11 cellular contexts compared by ENCODE assay signal in the genomic region with DNA sequence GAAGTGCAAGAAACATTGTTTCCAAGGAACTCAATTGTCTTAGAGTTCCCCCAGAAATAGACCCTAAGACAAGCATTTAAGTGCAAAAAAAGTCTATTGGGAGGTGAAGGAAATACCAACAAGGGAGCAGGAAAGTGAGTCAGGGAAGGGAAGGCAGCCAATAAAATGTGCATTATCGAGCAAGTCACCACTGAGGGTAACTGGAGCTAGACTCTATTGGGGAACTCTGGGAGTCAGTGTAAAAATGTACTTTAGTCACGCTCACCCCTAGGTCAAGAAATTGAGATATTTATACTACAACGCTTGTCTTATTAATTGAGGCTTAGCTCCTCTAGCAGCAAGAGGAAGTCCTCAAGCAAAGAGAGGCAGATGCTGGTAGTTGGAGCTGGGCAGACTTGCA.
DNase-seq lines count a peak whose midpoint lies in the region; ATAC-seq and TF ChIP-seq lines count a peak whose summit lies in the region.
"Had no signal": no experiment of that assay in that cellular context is flagged by ENCODE, and none has a peak within 500 bp of the region (broad histone marks: within the 10 kb centered on the region; RNA-seq: fewer than 3 reads in every experiment).

No MANE protein-coding gene starts in this region.

- no peaks in the 10 kb centered on the region for H3K9me3 ChIP-seq in body of pancreas
- H3K9me3 ChIP-seq in uterus: no peaks in the 10 kb centered on the region

- no peaks in the 10 kb centered on the region for H3K36me3 ChIP-seq in body of pancreas (replicated peaks in 1 of 2; ENCODE audit: insufficient read depth in 1 of 2, low read depth in 2 of 2)
- H3K36me3 ChIP-seq in uterus: no peaks in the 10 kb centered on the region

- DNase-seq in A172 (ENCODE audit: low spot score) (peak; percentile 70), HS-27A (ENCODE audit: low read depth) (peak; percentile 43), body of pancreas (no peak), left ventricle myocardium superior (no peak), uterus (no peak), HuH-7 (ENCODE audit: low spot score) (no peak)
- DNase-seq: naive thymus-derived CD4-positive, alpha-beta T cell; NCI-H446 had no signal

- no peaks in the 10 kb centered on the region for H3K4me1 ChIP-seq in body of pancreas
- H3K4me1 ChIP-seq in uterus: no peaks in the 10 kb centered on the region

- TF ChIP-seq CTCF in body of pancreas (IDR thresholded peaks at IDR 0.05) (no peak), uterus (IDR thresholded peaks at IDR 0.05) (no peak)

- H3K4me3 ChIP-seq in body of pancreas (no peak overlapping the region), uterus (no peak overlapping the region)

- no peak overlapping the region for H3K27ac ChIP-seq in body of pancreas
- peak overlapping the region in 1 of 2 donors; percentile 7 for H3K27ac ChIP-seq in uterus

- intact Hi-C loops in body of pancreas (cut with DNase I): no loop called here
- intact Hi-C loops in left ventricle myocardium superior (cut with micrococcal nuclease): no loop called here
- intact Hi-C loops in uterus (cut with DNase I; ENCODE audit: low total_unique reads): no loop called here

- H3K27me3 ChIP-seq in body of pancreas (no peaks in the 10 kb centered on the region), uterus (no peaks in the 10 kb centered on the region)

- TF ChIP-seq POLR2A in body of pancreas (IDR thresholded peaks at IDR 0.05) (no peak), uterus (IDR thresholded peaks at IDR 0.05) (no peak)

- 81 to 82% methylated on average over 3 of the region's 3 CpGs for WGBS in body of pancreas, 2 donors

- ATAC-seq in body of pancreas (peak; percentile 24), left ventricle myocardium superior (peak; percentile 75), GM18861 (IDR thresholded peaks at IDR 0.05; ENCODE audit: unreplicated experiment) (no peak), HG03175 (IDR thresholded peaks at IDR 0.05; ENCODE audit: unreplicated experiment) (no peak)
- ATAC-seq: naive thymus-derived CD4-positive, alpha-beta T cell; stimulated activated memory B cell treated with anti-CD40 and anti-IgM and Interleukin-4, amounts not matched to agents 10 μg/mL and 1 μg/mL and 100 μg/mL, for 72 hours had no signal

Comparison
In these comparisons a context has a peak if more than half of its experiments do, and no peak if none do; other contexts are left out.
1. DNase-seq: peak in A172 (single experiment) and HS-27A (single experiment); none in body of pancreas (0 of 4), left ventricle myocardium superior (single experiment), uterus (0 of 2) and HuH-7 (single experiment).
2. ATAC-seq: peak in body of pancreas (single experiment) and left ventricle myocardium superior (single experiment); none in GM18861 (single experiment) and HG03175 (single experiment).